In the genomic region with DNA sequence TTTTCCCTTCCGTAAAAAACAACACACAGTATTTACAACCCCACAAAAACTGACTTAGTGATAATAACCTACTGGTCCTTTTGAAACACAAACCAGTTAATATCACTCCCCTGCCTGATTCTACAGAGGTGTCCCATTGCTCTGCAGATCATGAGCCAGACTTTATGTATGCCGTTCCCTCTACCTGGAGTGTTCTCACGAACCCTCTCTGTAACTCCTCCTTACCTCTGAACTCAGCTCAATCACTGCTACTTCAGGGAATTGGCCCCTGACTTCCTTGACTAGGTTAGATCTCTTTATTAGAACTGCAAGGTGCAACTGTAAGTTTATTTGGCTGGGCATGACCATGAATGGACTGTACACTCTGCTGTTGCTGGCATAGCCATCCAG, we compare ENCODE assay signal across 35 cellular contexts. TPM values are rescaled to one million over a fixed set of nuclear protein-coding genes. Genes with fewer than 3 reads are reported as not detected.
"Had no signal": no experiment of that assay in that cellular context is flagged by ENCODE, and none has a peak within 500 bp of the region (broad histone marks: within the 10 kb centered on the region; RNA-seq: fewer than 3 reads in every experiment).

No MANE protein-coding gene starts in this region.

- H3K27ac ChIP-seq: epithelial cell of prostate, lower lobe of right lung, pancreas, prostate gland, SK-N-MC, WERI-Rb-1 had no signal

- ATAC-seq: left lobe of liver; mucosa of descending colon; pancreas; stimulated activated memory B cell treated with anti-CD40 and anti-IgM and Interleukin-4, amounts not matched to agents 10 μg/mL and 1 μg/mL and 100 μg/mL, for 72 hours had no signal

- H3K4me3 Mint-ChIP-seq: activated CD4-positive, alpha-beta memory T cell treated with anti-CD3 and anti-CD28 coated beads, Interleukin-2, amount 10 ng/mL, durations not matched to agents 7 days and 5 days; activated naive CD4-positive, alpha-beta T cell treated with anti-CD3 and anti-CD28 coated beads, Interleukin-2, amount 50 U/mL, for 24 hours; activated naive CD8-positive, alpha-beta T cell treated with anti-CD3 and anti-CD28 coated beads, Interleukin-2, amount 50 U/mL, for 24 hours; activated T-cell treated with anti-CD3 and anti-CD28 coated beads, Interleukin-2, amount 50 U/mL, for 24 hours; activated T-helper 17 cell treated with anti-CD3 and anti-CD28 coated beads, Interleukin-2, amount 50 U/mL, for 72 hours; central memory CD8-positive, alpha-beta T cell; natural killer cell treated with Interleukin-12 subunit alpha and Interleukin-12 subunit beta and Interleukin-15 and Interleukin-18, amount 100 ng/mL, for 72 hours; stimulated activated memory B cell treated with anti-CD40 and anti-IgM and Interleukin-4, amounts not matched to agents 10 μg/mL and 1 μg/mL and 100 μg/mL, for 72 hours had no signal

- H3K4me1 ChIP-seq: pancreas, prostate gland, uterus had no signal

- H3K36me3 Mint-ChIP-seq: activated naive CD4-positive, alpha-beta T cell treated with anti-CD3 and anti-CD28 coated beads, Interleukin-2, amount 50 U/mL, for 24 hours; natural killer cell treated with Interleukin-12 subunit alpha and Interleukin-12 subunit beta and Interleukin-15 and Interleukin-18, amount 100 ng/mL, for 72 hours; stimulated activated memory B cell treated with anti-CD40 and anti-IgM and Interleukin-4, amounts not matched to agents 10 μg/mL and 1 μg/mL and 100 μg/mL, for 72 hours had no signal

- H3K4me1 Mint-ChIP-seq: activated CD4-positive, alpha-beta memory T cell treated with anti-CD3 and anti-CD28 coated beads, Interleukin-2, amount 10 ng/mL, durations not matched to agents 7 days and 5 days had no signal

- H3K9me3 ChIP-seq: lower lobe of right lung, mucosa of descending colon, pancreas, prostate gland, stomach, tibial artery, uterus had no signal

- DNase-seq: activated CD4-positive, alpha-beta memory T cell treated with anti-CD3 and anti-CD28 coated beads, Interleukin-2, amount 10 ng/mL, durations not matched to agents 7 days and 5 days; activated CD4-positive, alpha-beta T cell treated with anti-CD3 and anti-CD28 coated beads for 48 hours; activated CD8-positive, alpha-beta memory T cell treated with anti-CD3 and anti-CD28 coated beads, Interleukin-2, amount 50 U/mL, for 48 hours; activated naive CD8-positive, alpha-beta T cell treated with anti-CD3 and anti-CD28 coated beads, Interleukin-2, amount 50 U/mL, for 24 hours; activated T-cell treated with anti-CD3 and anti-CD28 coated beads, Interleukin-2, amount 50 U/mL, for 24 hours; amygdala; dermis blood vessel endothelial cell; effector CD8-positive, alpha-beta T cell; hippocampal formation; kidney; lower lobe of right lung; mesendoderm; mucosa of descending colon; nucleus accumbens; pancreas; stimulated activated CD4-positive, alpha-beta T cell treated with anti-CD3 and anti-CD28 coated beads, Interleukin-1b, Interleukin-23, amount 100 ng/mL, for 48 hours; stimulated activated CD4-positive, alpha-beta T cell treated with anti-CD3 and anti-CD28 coated beads, Interleukin-4, amount 100 ng/mL, for 4 hours; stimulated activated CD8-positive, alpha-beta memory T cell treated with anti-CD3 and anti-CD28 coated beads, Interleukin-4, amount 100 ng/mL, for 48 hours; stomach; tibial artery; uterus; WERI-Rb-1 had no signal

- H3K27ac Mint-ChIP-seq: activated CD4-positive, alpha-beta memory T cell treated with anti-CD3 and anti-CD28 coated beads, Interleukin-2, amount 10 ng/mL, durations not matched to agents 7 days and 5 days; activated naive CD4-positive, alpha-beta T cell treated with anti-CD3 and anti-CD28 coated beads, Interleukin-2, amount 50 U/mL, for 24 hours; activated naive CD8-positive, alpha-beta T cell treated with anti-CD3 and anti-CD28 coated beads, Interleukin-2, amount 50 U/mL, for 24 hours; activated T-cell treated with anti-CD3 and anti-CD28 coated beads, Interleukin-2, amount 50 U/mL, for 24 hours; activated T-helper 17 cell treated with anti-CD3 and anti-CD28 coated beads, Interleukin-2, amount 50 U/mL, for 72 hours; natural killer cell treated with Interleukin-12 subunit alpha and Interleukin-12 subunit beta and Interleukin-15 and Interleukin-18, amount 100 ng/mL, for 72 hours; stimulated activated memory B cell treated with anti-CD40 and anti-IgM and Interleukin-4, amounts not matched to agents 10 μg/mL and 1 μg/mL and 100 μg/mL, for 72 hours had no signal

- H3K36me3 ChIP-seq: lower lobe of right lung, pancreas, prostate gland, stomach, tibial artery, uterus, WERI-Rb-1 had no signal

- H3K27me3 ChIP-seq: pancreas, tibial artery, uterus had no signal

- H3K9me3 Mint-ChIP-seq: activated CD4-positive, alpha-beta memory T cell treated with anti-CD3 and anti-CD28 coated beads, Interleukin-2, amount 10 ng/mL, durations not matched to agents 7 days and 5 days; activated naive CD4-positive, alpha-beta T cell treated with anti-CD3 and anti-CD28 coated beads, Interleukin-2, amount 50 U/mL, for 24 hours; activated naive CD8-positive, alpha-beta T cell treated with anti-CD3 and anti-CD28 coated beads, Interleukin-2, amount 50 U/mL, for 24 hours; activated T-cell treated with anti-CD3 and anti-CD28 coated beads, Interleukin-2, amount 50 U/mL, for 24 hours; activated T-helper 17 cell treated with anti-CD3 and anti-CD28 coated beads, Interleukin-2, amount 50 U/mL, for 72 hours; central memory CD8-positive, alpha-beta T cell; natural killer cell treated with Interleukin-12 subunit alpha and Interleukin-12 subunit beta and Interleukin-15 and Interleukin-18, amount 100 ng/mL, for 72 hours; stimulated activated memory B cell treated with anti-CD40 and anti-IgM and Interleukin-4, amounts not matched to agents 10 μg/mL and 1 μg/mL and 100 μg/mL, for 72 hours had no signal

- H3K4me2 ChIP-seq: smooth muscle cell had no signal

- H3K4me3 ChIP-seq: lower lobe of right lung, mucosa of descending colon, pancreas, prostate gland, SK-N-MC, smooth muscle cell, stomach, tibial artery, uterus had no signal

RNA-seq across cellular contexts. Expression of gene LGI1, which starts 1.6 kb away (rescaled TPM):
- total RNA-seq: activated CD4-positive, alpha-beta memory T cell treated with anti-CD3 and anti-CD28 coated beads, Interleukin-2, amount 10 ng/mL, durations not matched to agents 7 days and 5 days; activated T-helper 17 cell treated with anti-CD3 and anti-CD28 coated beads, Interleukin-2, amount 50 U/mL, for 72 hours; bronchial epithelial cell; dermis blood vessel endothelial cell; kidney; lower lobe of right lung; myocyte; natural killer cell treated with Interleukin-12 subunit alpha and Interleukin-12 subunit beta and Interleukin-15 and Interleukin-18, amount 100 ng/mL, for 72 hours; pancreas; T-helper 1 cell treated with Interleukin-12 subunit alpha and Interleukin-12 subunit beta and Interleukin-4 antibody, amounts not matched to agents 30 ng/mL and 1 ng/mL, for 36 hours had no signal
- polyA plus RNA-seq: smooth muscle cell had no signal
